8 cellular contexts compared by ENCODE assay signal in the genomic region with DNA sequence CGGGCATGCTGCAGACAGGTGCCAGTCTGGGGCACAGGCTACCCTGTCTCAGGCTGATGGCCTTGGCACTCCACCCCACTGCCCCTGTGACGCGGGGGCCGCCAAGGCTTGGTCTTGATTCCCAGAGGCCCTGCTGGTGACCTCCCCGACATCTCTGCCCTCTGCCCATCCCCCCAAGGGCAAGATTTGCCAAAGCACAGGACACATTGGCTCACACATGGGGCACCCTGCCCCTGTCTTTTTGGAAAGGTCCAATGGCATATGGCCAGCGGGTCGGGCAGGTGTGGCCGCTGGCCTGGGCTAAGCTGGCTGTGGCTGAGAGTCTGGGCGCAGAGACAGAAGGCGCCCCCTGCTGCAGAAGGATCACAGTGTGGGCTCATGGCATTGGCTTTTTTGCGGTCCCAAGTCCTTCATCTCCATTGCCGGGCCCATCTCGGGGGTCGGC. TPM values are rescaled to one million over a fixed set of nuclear protein-coding genes. Genes with fewer than 3 reads are reported as not detected.
DNase-seq lines count a peak whose midpoint lies in the region; ATAC-seq and TF ChIP-seq lines count a peak whose summit lies in the region.
"Had no signal": no experiment of that assay in that cellular context is flagged by ENCODE, and none has a peak within 500 bp of the region (broad histone marks: within the 10 kb centered on the region; RNA-seq: fewer than 3 reads in every experiment).

No MANE protein-coding gene starts in this region.

- no peaks in the 10 kb centered on the region for H3K9me3 Mint-ChIP-seq in H9
- H3K9me3 Mint-ChIP-seq: activated B cell treated with CpG ODN at 0.5 μM for 24 hours had no signal

- DNase-seq in H9: peak; percentile 78
- peak; percentile 33 for DNase-seq in UCSD-AML1 (lab: John Stamatoyannopoulos, UW; ENCODE audit: unreplicated experiment)
- peak; percentile 53 for DNase-seq in mesendoderm
- DNase-seq in G401 (ENCODE audit: low spot score): no peak
- DNase-seq in effector memory CD4-positive, alpha-beta T cell: no peak
- DNase-seq: activated B cell treated with CpG ODN at 0.5 μM for 24 hours, NCI-H524 treated with DMSO at 0.1 percent for 48 hours had no signal

- H3K18ac ChIP-seq in H9 (ENCODE audit: insufficient read length, low read depth, low read length) (no peak overlapping the region), mesendoderm (ENCODE audit: low read length) (no peak overlapping the region)

- H3K23ac ChIP-seq in H9 (ENCODE audit: insufficient read length, low read depth, low read length) (no peak overlapping the region), mesendoderm (ENCODE audit: low read length) (no peak overlapping the region)

- H4K20me1 ChIP-seq in H9 (ENCODE audit: control insufficient read depth, insufficient read depth, insufficient read length): no peaks in the 10 kb centered on the region

- H3K4me3 ChIP-seq in mesendoderm (ENCODE audit: low read length): no peak overlapping the region
- no peak overlapping the region for H3K4me3 ChIP-seq in effector memory CD4-positive, alpha-beta T cell (ENCODE audit: insufficient read depth, low read depth, low read length, poor library complexity, severe bottlenecking)

- no peak overlapping the region for H4K8ac ChIP-seq in H9 (replicated peaks; ENCODE audit: insufficient read length, low read depth, low read length)
- no peak overlapping the region for H4K8ac ChIP-seq in mesendoderm (ENCODE audit: low read depth, low read length)

- in situ Hi-C loops in G401 (cut with HindIII; ENCODE audit: low sequenced_read_pairs): no loop called here

- H4K91ac ChIP-seq in H9 (ENCODE audit: insufficient read length, low read depth, low read length): no peak overlapping the region

- H2BK20ac ChIP-seq in H9 (ENCODE audit: low read depth, low read length, poor library complexity, severe bottlenecking): no peak overlapping the region

- H3K23me2 ChIP-seq in H9 (ENCODE audit: insufficient read length, low read depth, low read length, poor library complexity, severe bottlenecking): peaks cover 8% of the 10 kb centered on the region

- H2AK5ac ChIP-seq in H9 (ENCODE audit: insufficient read length, low read length): no peak overlapping the region
- no peak overlapping the region for H2AK5ac ChIP-seq in mesendoderm (ENCODE audit: low read length)

- no peak overlapping the region for H2AFZ ChIP-seq in H9 (ENCODE audit: low read length)

- H3K4me1 ChIP-seq in H9 (ENCODE audit: insufficient read depth, low read length) (no peaks in the 10 kb centered on the region), mesendoderm (ENCODE audit: control insufficient read depth, low read depth, low read length) (no peaks in the 10 kb centered on the region)
- peaks cover 8% of the 10 kb centered on the region for H3K4me1 ChIP-seq in effector memory CD4-positive, alpha-beta T cell (ENCODE audit: control insufficient read depth, insufficient read depth, low read length, poor library complexity, severe bottlenecking)

- peaks cover 2 to 4% of the 10 kb centered on the region in 2 experiments; a peak in 2 of 4 replicates for H3K4me1 Mint-ChIP-seq in H9

- H3K27ac Mint-ChIP-seq in H9: peak overlapping the region in 1 of 3 experiments; percentile 86; a peak in 1 of 7 replicates
- H3K27ac Mint-ChIP-seq: activated B cell treated with CpG ODN at 0.5 μM for 24 hours had no signal

- no peaks in the 10 kb centered on the region for H3K36me3 ChIP-seq in mesendoderm (ENCODE audit: control insufficient read depth, insufficient read depth, low read length)
- H3K36me3 ChIP-seq in effector memory CD4-positive, alpha-beta T cell (ENCODE audit: control insufficient read depth, insufficient read depth, low read length): no peaks in the 10 kb centered on the region

- no peaks in the 10 kb centered on the region; the same call in 1 of the 2 replicates for H3K27me3 Mint-ChIP-seq in H9 (ENCODE audit: low read depth)
- H3K27me3 Mint-ChIP-seq: activated B cell treated with CpG ODN at 0.5 μM for 24 hours had no signal

- H3K14ac ChIP-seq in H9 (ENCODE audit: insufficient read depth, low read length): no peak overlapping the region

- TF ChIP-seq CTCF in H9 (conservative IDR thresholded peaks at IDR 0.05): peak; percentile 65

- H4K5ac ChIP-seq in H9 (ENCODE audit: insufficient read length, low read depth, low read length): no peak overlapping the region
- no peak overlapping the region for H4K5ac ChIP-seq in mesendoderm (ENCODE audit: low read length)

- WGBS in H9 (ENCODE audit: extremely low coverage, insufficient read length, low lambda C conversion rate): no CpG with 5 or more reads among the region's 14 CpGs
- no CpG with 5 or more reads among the region's 14 CpGs for WGBS in mesendoderm (ENCODE audit: extremely low coverage, insufficient coverage, low lambda C conversion rate)

- H3K79me2 ChIP-seq in H9 (ENCODE audit: insufficient read depth, low read length): no peaks in the 10 kb centered on the region
- H3K79me2 ChIP-seq in mesendoderm (ENCODE audit: control insufficient read depth, insufficient read depth, low read length): no peaks in the 10 kb centered on the region

- no peak for ATAC-seq in HG02623 (IDR thresholded peaks at IDR 0.05; ENCODE audit: unreplicated experiment)

- H3K56ac ChIP-seq in H9 (ENCODE audit: insufficient read length, low read depth, low read length) (no peak overlapping the region), mesendoderm (ENCODE audit: low read length) (no peak overlapping the region)

- H3K27ac ChIP-seq in H9 (ENCODE audit: insufficient read length, low read depth, low read length): no peak overlapping the region
- H3K27ac ChIP-seq in mesendoderm (ENCODE audit: low read depth, low read length): no peak overlapping the region
- H3K27ac ChIP-seq in effector memory CD4-positive, alpha-beta T cell (ENCODE audit: insufficient read depth, low read length, poor library complexity, severe bottlenecking): no peak overlapping the region

- H3T11ph ChIP-seq in H9 (ENCODE audit: low read length): no peak overlapping the region

- no peak overlapping the region for H3K9ac ChIP-seq in H9 (ENCODE audit: extremely low read depth, insufficient read length, low read length)
- no peak overlapping the region for H3K9ac ChIP-seq in mesendoderm (ENCODE audit: low read length)

- no peaks in the 10 kb centered on the region for H3K9me3 ChIP-seq in H9 (ENCODE audit: control insufficient read depth, low read depth, low read length)
- no peaks in the 10 kb centered on the region for H3K9me3 ChIP-seq in effector memory CD4-positive, alpha-beta T cell (ENCODE audit: control insufficient read depth, low read length)

- H3K4ac ChIP-seq in H9 (ENCODE audit: low read depth, low read length) (no peak overlapping the region), mesendoderm (ENCODE audit: low read depth, low read length) (no peak overlapping the region)

- H3K4me2 ChIP-seq in H9 (ENCODE audit: insufficient read depth, insufficient read length, low read length) (no peak overlapping the region), mesendoderm (ENCODE audit: low read length) (no peak overlapping the region)

- H2BK15ac ChIP-seq in H9 (ENCODE audit: low read depth, low read length) (no peak overlapping the region), mesendoderm (replicated peaks; ENCODE audit: low read depth) (no peak overlapping the region)

- no peak overlapping the region for H2BK120ac ChIP-seq in H9 (ENCODE audit: low read depth, low read length, poor library complexity, severe bottlenecking)
- H2BK120ac ChIP-seq in mesendoderm (ENCODE audit: low read depth, low read length): no peak overlapping the region

- H3K79me1 ChIP-seq in H9 (ENCODE audit: insufficient read depth, low read depth, low read length, poor library complexity, severe bottlenecking): no peaks in the 10 kb centered on the region
- no peaks in the 10 kb centered on the region for H3K79me1 ChIP-seq in mesendoderm (ENCODE audit: low read length)

- H3K27me3 ChIP-seq in H9 (ENCODE audit: insufficient read depth, low read length) (no peaks in the 10 kb centered on the region), mesendoderm (ENCODE audit: insufficient read depth, low read length, poor library complexity) (no peaks in the 10 kb centered on the region)
- no peaks in the 10 kb centered on the region for H3K27me3 ChIP-seq in effector memory CD4-positive, alpha-beta T cell (replicated peaks; ENCODE audit: control insufficient read depth, insufficient read depth, low read length, poor library complexity, severe bottlenecking)

- H2BK12ac ChIP-seq in H9 (ENCODE audit: insufficient read length, low read depth, low read length): no peak overlapping the region

- peaks cover 2 to 8% (median 6%) of the 10 kb centered on the region in 3 experiments; a peak in 6 of 7 replicates for H3K36me3 Mint-ChIP-seq in H9 (ENCODE audit: insufficient read depth in 1 of 3, low read depth in 3 of 3)

- H2BK5ac ChIP-seq in H9 (ENCODE audit: insufficient read length, low read length): no peak overlapping the region
- no peak overlapping the region for H2BK5ac ChIP-seq in mesendoderm (ENCODE audit: low read length)

- no peak overlapping the region; a peak in 1 of 5 replicates for H3K4me3 Mint-ChIP-seq in H9
- H3K4me3 Mint-ChIP-seq: activated B cell treated with CpG ODN at 0.5 μM for 24 hours had no signal

RNA-seq across cellular contexts. Expression of a gene that starts 4.6 kb away (rescaled TPM):
- total RNA-seq in H9 (2021): 77.8 and 78.9 TPM in 2 replicates
- polyA plus RNA-seq in mesendoderm (2013, experiment 1 of 2): 38.7 TPM
- polyA plus RNA-seq in mesendoderm (2013, experiment 2 of 2): 40.8 TPM
- total RNA-seq in G401 (2014; rRNA removed; shearing (Covaris generic)): 37.1 and 63.9 TPM in 2 replicates

RNA-seq across cellular contexts. Expression of a gene that starts 12.0 kb away (rescaled TPM):
- 12.5 and 13.7 TPM in 2 replicates for total RNA-seq in H9 (2021)
- polyA plus RNA-seq in mesendoderm (2013, experiment 1 of 2): 7.0 TPM
- polyA plus RNA-seq in mesendoderm (2013, experiment 2 of 2): 6.5 TPM
- 1.1 and 1.3 TPM in 2 replicates for total RNA-seq in G401 (2014; rRNA removed; shearing (Covaris generic))

RNA-seq across cellular contexts. Expression of a gene that starts 20.0 kb away (rescaled TPM):
- total RNA-seq in H9 (2021): 15.2 TPM in 2 replicates
- polyA plus RNA-seq in mesendoderm (2013, experiment 1 of 2): 3.8 TPM
- polyA plus RNA-seq in mesendoderm (2013, experiment 2 of 2): 4.0 TPM
- total RNA-seq in G401 (2014; rRNA removed; shearing (Covaris generic)): 1.2 and 6.8 TPM in 2 replicates

RNA-seq across cellular contexts. Expression of a gene that starts 38.9 kb away (rescaled TPM):
- 30.1 and 33.3 TPM in 2 replicates for total RNA-seq in H9 (2021)
- polyA plus RNA-seq in mesendoderm (2013, experiment 1 of 2): 39.1 TPM
- 38.3 TPM for polyA plus RNA-seq in mesendoderm (2013, experiment 2 of 2)
- 7.5 and 12.9 TPM in 2 replicates for total RNA-seq in G401 (2014; rRNA removed; shearing (Covaris generic))

RNA-seq across cellular contexts. Expression of a gene that starts 45.3 kb away (rescaled TPM):
- 179 and 186 TPM in 2 replicates for total RNA-seq in H9 (2021)
- 173 TPM for polyA plus RNA-seq in mesendoderm (2013, experiment 1 of 2)
- polyA plus RNA-seq in mesendoderm (2013, experiment 2 of 2): 175 TPM
- total RNA-seq in G401 (2014; rRNA removed; shearing (Covaris generic)): 145 and 169 TPM in 2 replicates

Comparison
In these comparisons a context has a peak if more than half of its experiments do, and no peak if none do; other contexts are left out.
1. DNase-seq: peak in H9 (single experiment), UCSD-AML1 (single experiment) and mesendoderm (single experiment); none in G401 (single experiment) and effector memory CD4-positive, alpha-beta T cell (0 of 3).